24 cellular contexts compared by ENCODE assay signal in genomic region chr12:90974286-90974685, GRCh38.
DNase-seq lines count a peak whose midpoint lies in the region; TF ChIP-seq lines count a peak whose summit lies in the region.
"Had no signal": no experiment of that assay in that cellular context is flagged by ENCODE, and none has a peak within 500 bp of the region (broad histone marks: within the 10 kb centered on the region; RNA-seq: fewer than 3 reads in every experiment).

No MANE protein-coding gene starts in this region.

- in situ Hi-C loops in GM13976 (cut with MboI; ENCODE audit: low sequenced_read_pairs, unreplicated experiment) = loop anchor here (25.0 kb wide), 1 partner anchor 338 kb away; no protein-coding TSS in a partner anchor

- peak; percentile 72 for DNase-seq in EL
- DNase-seq in NCI-H226 = peak; percentile 55
- peak; percentile 45 for DNase-seq in choroid plexus epithelial cell (ENCODE audit: low read depth)
- no peak for DNase-seq in GM13976 (ENCODE audit: low spot score)
- DNase-seq in NCI-H446 (lab: John Stamatoyannopoulos, UW) = no peak
- no peak for DNase-seq in NCI-H1417 (lab: John Stamatoyannopoulos, UW)
- no peak for DNase-seq in HuH-7 (ENCODE audit: low spot score)
- DNase-seq: activated CD4-positive, CD25-positive, alpha-beta regulatory T cell; activated CD8-positive, alpha-beta T cell treated with anti-CD3 and anti-CD28 coated beads, Interleukin-2, amount 10 ng/mL, durations not matched to agents 7 days and 5 days; activated T-cell treated with anti-CD3 and anti-CD28 coated beads, Interleukin-2, amount 50 U/mL, for 4 hours; effector CD4-positive, alpha-beta T cell; esophagus squamous epithelium; mesendoderm; MV-4-11; NCI-H2029; NCI-H510A; SHP77 treated with DMSO at 0.1 percent for 48 hours had no signal

- no peak overlapping the region for H3K4me3 ChIP-seq in choroid plexus epithelial cell (ENCODE audit: low read depth, low read length)
- H3K4me3 ChIP-seq: BLaER1 treated with 17β-estradiol and CSF1 and Interleukin-3, amounts not matched to agents 10 nM and 100 nM; esophagus squamous epithelium; prostate gland; suprapubic skin had no signal

- H3K9me3 Mint-ChIP-seq in nephron = no peaks in the 10 kb centered on the region
- H3K9me3 Mint-ChIP-seq: activated T-cell treated with anti-CD3 and anti-CD28 coated beads, Interleukin-2, amount 50 U/mL, for 4 hours; IgD-negative memory B cell; natural killer cell treated with Interleukin-12 subunit alpha and Interleukin-12 subunit beta and Interleukin-15 and Interleukin-18, amount 100 ng/mL, for 72 hours had no signal

- TF ChIP-seq CTCF in choroid plexus epithelial cell (conservative IDR thresholded peaks at IDR 0.05; ENCODE audit: low read depth, low read length) (no peak), nephron (IDR thresholded peaks at IDR 0.05; ENCODE audit: unreplicated experiment in 3 of 3) (no peak), GM13976 (IDR thresholded peaks at IDR 0.05; ENCODE audit: borderline replicate concordance, control extremely low read depth, extremely low read depth, insufficient read depth, missing control alignments) (no peak)

- no peaks in the 10 kb centered on the region for H3K27me3 Mint-ChIP-seq in nephron (ENCODE audit: low read depth)

- H3K36me3 Mint-ChIP-seq in nephron (ENCODE audit: low read depth) = no peaks in the 10 kb centered on the region
- H3K36me3 Mint-ChIP-seq: activated naive CD8-positive, alpha-beta T cell; IgD-negative memory B cell; natural killer cell treated with Interleukin-12 subunit alpha and Interleukin-12 subunit beta and Interleukin-15 and Interleukin-18, amount 100 ng/mL, for 72 hours had no signal

- peak overlapping the region in 2 of 3 experiments; percentile 0 to 5 for H3K27ac Mint-ChIP-seq in nephron
- H3K27ac Mint-ChIP-seq: activated CD8-positive, alpha-beta T cell treated with anti-CD3 and anti-CD28 coated beads, Interleukin-2, amount 10 ng/mL, durations not matched to agents 7 days and 5 days; activated naive CD8-positive, alpha-beta T cell; natural killer cell treated with Interleukin-12 subunit alpha and Interleukin-12 subunit beta and Interleukin-15 and Interleukin-18, amount 100 ng/mL, for 72 hours had no signal

- H3K4me3 Mint-ChIP-seq in nephron = no peak overlapping the region
- H3K4me3 Mint-ChIP-seq: activated CD8-positive, alpha-beta T cell treated with anti-CD3 and anti-CD28 coated beads, Interleukin-2, amount 10 ng/mL, durations not matched to agents 7 days and 5 days; activated naive CD8-positive, alpha-beta T cell; activated T-cell treated with anti-CD3 and anti-CD28 coated beads, Interleukin-2, amount 50 U/mL, for 4 hours; IgD-negative memory B cell; natural killer cell treated with Interleukin-12 subunit alpha and Interleukin-12 subunit beta and Interleukin-15 and Interleukin-18, amount 100 ng/mL, for 72 hours had no signal

- peaks cover 17% of the 10 kb centered on the region for H3K4me1 Mint-ChIP-seq in nephron
- H3K4me1 Mint-ChIP-seq: IgD-negative memory B cell had no signal

Comparison
In these comparisons a context has a peak if more than half of its experiments do, and no peak if none do; other contexts are left out.
1. DNase-seq: peak in EL (single experiment), NCI-H226 (single experiment) and choroid plexus epithelial cell (single experiment); none in GM13976 (single experiment), NCI-H446 (0 of 2), NCI-H1417 (0 of 3) and HuH-7 (single experiment).